Comparison of ENCODE assay signal across 8 cellular contexts in the genomic region with DNA sequence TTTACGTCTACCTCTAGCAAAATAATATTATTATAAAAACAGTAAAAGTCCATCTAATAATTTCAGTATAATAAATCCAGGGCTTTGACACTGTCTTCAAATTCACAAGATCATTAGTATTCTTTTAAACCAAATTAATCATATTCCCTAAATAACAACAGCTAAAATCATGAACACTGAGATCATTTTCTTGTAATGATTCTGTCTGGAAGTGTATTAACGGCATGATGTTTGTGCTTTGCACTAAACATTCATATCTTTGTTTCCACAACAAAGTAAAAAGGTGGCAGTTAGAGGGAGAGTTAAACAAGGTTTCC. TPM values are rescaled to one million over a fixed set of nuclear protein-coding genes. Genes with fewer than 3 reads are reported as not detected.
DNase-seq lines count a peak whose midpoint lies in the region; ATAC-seq and TF ChIP-seq lines count a peak whose summit lies in the region.

No MANE protein-coding gene starts in this region.

- intact Hi-C loops in gastrocnemius medialis (cut with DNase I; ENCODE audit: low total_unique reads), result loop anchor here (1.0 to 5.0 kb wide), 2 partner anchors 20 to 39 kb away; no protein-coding TSS in a partner anchor

- H3K4me3 ChIP-seq in GM12875 (ENCODE audit: low read depth, low read length), result peak overlapping the region; percentile 68
- peak overlapping the region; percentile 67 for H3K4me3 ChIP-seq in WI38 (ENCODE audit: low read depth, low read length)
- H3K4me3 ChIP-seq in fibroblast of villous mesenchyme (ENCODE audit: low read depth, low read length), result peak overlapping the region; percentile 66
- peak overlapping the region; percentile 66 to 75 (median 68) for H3K4me3 ChIP-seq in gastrocnemius medialis

- peaks cover 44 to 45% of the 10 kb centered on the region in 2 donors for H3K4me1 ChIP-seq in gastrocnemius medialis

- in situ Hi-C loops in gastrocnemius medialis (cut with MboI; ENCODE audit: low sequenced_read_pairs in 4 of 4), result loop anchor here in 1 of 4 donors (25.0 kb wide), 1 partner anchor 89 kb away; no protein-coding TSS in a partner anchor

- TF ChIP-seq CTCF in GM12875 (IDR thresholded peaks at IDR 0.05; ENCODE audit: borderline replicate concordance, insufficient read depth, low read depth, low read length), result no peak
- no peak for TF ChIP-seq CTCF in WI38 (IDR thresholded peaks at IDR 0.05; ENCODE audit: low read depth, low read length)
- no peak for TF ChIP-seq CTCF in fibroblast of villous mesenchyme (IDR thresholded peaks at IDR 0.05; ENCODE audit: insufficient read depth, low read depth, low read length)
- TF ChIP-seq CTCF in gastrocnemius medialis (IDR thresholded peaks at IDR 0.05 in 4 of 5, conservative IDR thresholded peaks at IDR 0.05 in 1 of 5), result no peak

- TF ChIP-seq POLR2A in gastrocnemius medialis (IDR thresholded peaks at IDR 0.05), result no peak

- no peaks in the 10 kb centered on the region for H3K27me3 ChIP-seq in gastrocnemius medialis

- H3K9me3 ChIP-seq in gastrocnemius medialis, result no peaks in the 10 kb centered on the region

- H3K36me3 ChIP-seq in gastrocnemius medialis, result no peaks in the 10 kb centered on the region

- ATAC-seq in gastrocnemius medialis (no peak), GM18519 (IDR thresholded peaks at IDR 0.05; ENCODE audit: low FRiP score, unreplicated experiment) (no peak), HG03025 (IDR thresholded peaks at IDR 0.05; ENCODE audit: low FRiP score, unreplicated experiment) (no peak)

- peak overlapping the region; percentile 88 to 95 (median 94) for H3K27ac ChIP-seq in gastrocnemius medialis

- DNase-seq in fibroblast of villous mesenchyme (ENCODE audit: low read depth), result no peak
- no peak for DNase-seq in gastrocnemius medialis
- no peak for DNase-seq in amniotic stem cell (lab: John Stamatoyannopoulos, UW)
- DNase-seq in KG1 (lab: John Stamatoyannopoulos, UW), result no peak

RNA-seq across cellular contexts. Expression of a gene that starts 18.8 kb away (rescaled TPM):
- total RNA-seq in fibroblast of villous mesenchyme, result 18.0 and 28.9 TPM in 2 replicates
- total RNA-seq in gastrocnemius medialis, result 10 to 100 TPM; 15.9 to 29.4 (median 25.3) TPM
